16 cellular contexts compared by ENCODE assay signal in the genomic region with DNA sequence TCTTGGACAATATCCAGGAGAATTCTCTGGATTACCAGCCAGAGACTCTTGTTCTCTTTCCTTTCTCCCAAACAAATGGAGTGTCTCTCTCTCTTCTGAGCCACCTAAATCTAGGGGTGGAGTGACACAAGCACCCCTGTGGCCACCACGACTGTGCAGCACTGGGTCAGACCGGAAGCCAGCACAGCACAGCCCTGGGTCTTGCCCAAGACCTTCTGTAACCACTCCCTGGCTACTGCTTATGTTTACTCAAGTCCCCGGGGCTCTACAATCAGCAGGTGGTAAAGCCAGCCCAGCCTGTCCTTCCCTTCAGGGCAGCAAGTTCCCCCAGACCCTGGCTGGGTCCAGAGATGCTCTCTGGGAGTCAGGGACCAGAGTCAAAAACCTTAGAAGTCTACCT.
"Had no signal": no experiment of that assay in that cellular context is flagged by ENCODE, and none has a peak within 500 bp of the region (broad histone marks: within the 10 kb centered on the region; RNA-seq: fewer than 3 reads in every experiment).

No MANE protein-coding gene starts in this region.

- H3K9me3 ChIP-seq: breast epithelium, heart left ventricle, lower lobe of right lung, tibial nerve had no signal

- DNase-seq: activated CD4-positive, alpha-beta T cell treated with anti-CD3 and anti-CD28 coated beads, Interleukin-2, amount 50 U/mL, for 48 hours; activated CD4-positive, CD25-positive, alpha-beta regulatory T cell treated with anti-CD3 and anti-CD28 coated beads, Interleukin-2, amount 50 U/mL, for 72 hours; activated naive CD4-positive, alpha-beta T cell treated with anti-CD3 and anti-CD28 coated beads for 36 hours; activated naive CD8-positive, alpha-beta T cell treated with anti-CD3 and anti-CD28 coated beads, Interleukin-2, amount 50 U/mL, for 24 hours; activated T-cell treated with anti-CD3 and anti-CD28 coated beads, Interleukin-2, amount 50 U/mL, for 1 hour; aorta; dermis blood vessel endothelial cell; effector memory CD8-positive, alpha-beta T cell; heart left ventricle; immature natural killer cell; lower lobe of right lung; stimulated activated naive B cell treated with anti-CD40 and anti-IgM and Interleukin-4, amounts not matched to agents 10 μg/mL and 1 μg/mL and 100 μg/mL, for 72 hours; T-helper 9 cell had no signal

- ATAC-seq: activated naive CD8-positive, alpha-beta T cell treated with anti-CD3 and anti-CD28 coated beads, Interleukin-2, amount 50 U/mL, for 24 hours; effector memory CD8-positive, alpha-beta T cell; heart left ventricle; stimulated activated naive B cell treated with anti-CD40 and anti-IgM and Interleukin-4, amounts not matched to agents 10 μg/mL and 1 μg/mL and 100 μg/mL, for 72 hours had no signal

- H3K4me3 ChIP-seq: breast epithelium, heart left ventricle, lower lobe of right lung, tibial nerve had no signal

- H3K27ac ChIP-seq: heart left ventricle, lower lobe of right lung, tibial nerve had no signal

- FAIRE-seq: frontal cortex had no signal

- H3K36me3 ChIP-seq: breast epithelium, heart left ventricle, lower lobe of right lung, tibial nerve had no signal

- H3K27me3 ChIP-seq: breast epithelium, heart left ventricle, tibial nerve had no signal

- H3K4me1 ChIP-seq: breast epithelium, lower lobe of right lung had no signal
